ENCODE assay signal across 27 cellular contexts in genomic region chr17:61442878-61443474, GRCh38. TPM values are rescaled to one million over a fixed set of nuclear protein-coding genes. Genes with fewer than 3 reads are reported as not detected.
DNase-seq lines count a peak whose midpoint lies in the region; ATAC-seq, FAIRE-seq and TF ChIP-seq lines count a peak whose summit lies in the region.
"Had no signal": no experiment of that assay in that cellular context is flagged by ENCODE, and none has a peak within 500 bp of the region (broad histone marks: within the 10 kb centered on the region; RNA-seq: fewer than 3 reads in every experiment).

No MANE protein-coding gene starts in this region.

- H3K27ac ChIP-seq in HepG2 (ENCODE audit: extremely low read length, insufficient read depth, low read length) = no peak overlapping the region
- H3K27ac ChIP-seq in right lobe of liver = no peak overlapping the region
- no peak overlapping the region for H3K27ac ChIP-seq in esophagus muscularis mucosa (replicated peaks in 1 of 4)
- no peak overlapping the region for H3K27ac ChIP-seq in substantia nigra (ENCODE audit: low read depth, low read length, poor library complexity, severe bottlenecking)
- H3K27ac ChIP-seq: HL-60, SJSA1 had no signal

- H3K9me3 ChIP-seq in HepG2 (ENCODE audit: low read length) = no peaks in the 10 kb centered on the region; the same call in 1 of the 2 replicates
- H3K9me3 ChIP-seq in right lobe of liver = no peaks in the 10 kb centered on the region
- H3K9me3 ChIP-seq in esophagus muscularis mucosa = peaks cover 0 to 4% (median 0%) of the 10 kb centered on the region in 4 donors
- H3K9me3 ChIP-seq: SJSA1 had no signal

- ATAC-seq in HepG2 (peak; percentile 45), right lobe of liver (no peak), HG03342 (IDR thresholded peaks at IDR 0.05; ENCODE audit: unreplicated experiment) (no peak)
- ATAC-seq: CD8-positive, alpha-beta T cell; Right ventricle myocardium inferior had no signal

- peaks cover 4% of the 10 kb centered on the region for H3K9me3 Mint-ChIP-seq in osteocyte (ENCODE audit: unreplicated experiment)
- H3K9me3 Mint-ChIP-seq: HFFc6 had no signal

- no TSS peak for BruUV-seq in HepG2 (replicated peaks; lab: Mats Ljungman, UMichigan)

- in situ Hi-C loops in HepG2 (cut with HindIII; ENCODE audit: extremely low pct_ligation_motif_present, low pct_unique_long_range_greater_than_20kb) = no loop called here

- no peaks in the 10 kb centered on the region for H3K36me3 Mint-ChIP-seq in osteocyte (ENCODE audit: unreplicated experiment)
- H3K36me3 Mint-ChIP-seq: CD8-positive, alpha-beta T cell had no signal

- H3K4me2 ChIP-seq in HepG2 (ENCODE audit: low read depth, low read length) = peak overlapping the region; percentile 47

- peak overlapping the region; percentile 10 for H2AFZ ChIP-seq in HepG2 (ENCODE audit: low read length)

- no peaks in the 10 kb centered on the region for H3K4me1 Mint-ChIP-seq in osteocyte (ENCODE audit: unreplicated experiment)

- CTCF ChIA-PET in HepG2 (lab: Yijun Ruan, JAX; ENCODE audit: low intra/inter-chr PET ratio, low total read pairs) = no interaction called here

- H3K79me2 ChIP-seq in HepG2 (ENCODE audit: insufficient read depth, low read length) = no peaks in the 10 kb centered on the region

- FAIRE-seq in HepG2 (lab: Jason Lieb, UNC) = peak; percentile 70
- FAIRE-seq in urothelium cell line (lab: Jason Lieb, UNC) = peak; percentile 56
- FAIRE-seq: RCC 7860 had no signal

- POLR2A ChIA-PET in HepG2 (lab: Yijun Ruan, JAX) = interaction anchor here (1.4 kb wide), 1 partner anchor 16 kb away, joined by 5 read pairs; no protein-coding TSS in a partner anchor

- H3K4me1 ChIP-seq in HepG2 (ENCODE audit: insufficient read depth, low read length) = peaks cover 15% of the 10 kb centered on the region
- H3K4me1 ChIP-seq in right lobe of liver = no peaks in the 10 kb centered on the region
- H3K4me1 ChIP-seq in esophagus muscularis mucosa = no peaks in the 10 kb centered on the region

- no peaks in the 10 kb centered on the region for H3K27me3 ChIP-seq in HepG2 (ENCODE audit: control insufficient read depth in 1 of 2, insufficient read depth in 2 of 2, low read length in 2 of 2)
- H3K27me3 ChIP-seq in right lobe of liver = no peaks in the 10 kb centered on the region
- H3K27me3 ChIP-seq in esophagus muscularis mucosa = peaks cover 0 to 41% (median 0%) of the 10 kb centered on the region in 4 donors
- H3K27me3 ChIP-seq: SJSA1 had no signal

- intact Hi-C loops in HepG2 (cut with micrococcal nuclease; ENCODE audit: unreplicated experiment) = no loop called here
- intact Hi-C loops in right lobe of liver (cut with DNase I) = no loop called here
- intact Hi-C loops in esophagus muscularis mucosa (cut with DNase I) = no loop called here

- H3K4me3 ChIP-seq in HepG2 (replicated peaks in 1 of 3; ENCODE audit: insufficient read depth in 1 of 3, low read depth in 2 of 3, low read length in 3 of 3) (no peak overlapping the region), right lobe of liver (no peak overlapping the region), esophagus muscularis mucosa (no peak overlapping the region)
- H3K4me3 ChIP-seq: SJSA1 had no signal

- TF ChIP-seq CTCF in HepG2 (CRISPR knock-in tag; IDR thresholded peaks at IDR 0.05) (no peak), right lobe of liver (IDR thresholded peaks at IDR 0.05) (no peak), esophagus muscularis mucosa (IDR thresholded peaks at IDR 0.05) (no peak), osteocyte (IDR thresholded peaks at IDR 0.05) (no peak)

- H3K36me3 ChIP-seq in HepG2 (replicated peaks in 1 of 2; ENCODE audit: control insufficient read depth in 1 of 2, insufficient read depth in 2 of 2, low read length in 2 of 2) = no peaks in the 10 kb centered on the region
- H3K36me3 ChIP-seq in right lobe of liver = no peaks in the 10 kb centered on the region
- H3K36me3 ChIP-seq in esophagus muscularis mucosa = no peaks in the 10 kb centered on the region
- H3K36me3 ChIP-seq: SJSA1 had no signal

- TF ChIP-seq RAD21 in HepG2 (CRISPR knock-in tag; IDR thresholded peaks at IDR 0.05) = no peak

- H3K9ac ChIP-seq in HepG2 (ENCODE audit: insufficient read depth, low read depth, low read length) = no peak overlapping the region

- no peak overlapping the region for H3K27ac Mint-ChIP-seq in osteocyte (ENCODE audit: unreplicated experiment)
- H3K27ac Mint-ChIP-seq: CD8-positive, alpha-beta T cell; HFFc6 had no signal

- WGBS in HepG2 (ENCODE audit: low lambda C conversion rate) = 42% methylated on average over 10 of the region's 11 CpGs
- WGBS in right lobe of liver (ENCODE audit: insufficient coverage, low coverage, low lambda C conversion rate, missing lambda C conversion rate) = 61% methylated on average over 5 of the region's 11 CpGs
- 70% methylated on average over 9 of the region's 11 CpGs for WGBS in esophagus muscularis mucosa

- TF ChIP-seq POLR2A in HepG2 (IDR thresholded peaks at IDR 0.05; ENCODE audit: insufficient read depth in 1 of 2, low read depth in 2 of 2, low read length in 2 of 2) (no peak), right lobe of liver (IDR thresholded peaks at IDR 0.05) (no peak), esophagus muscularis mucosa (IDR thresholded peaks at IDR 0.05; ENCODE audit: low read depth) (no peak)

- H4K20me1 ChIP-seq in HepG2 (ENCODE audit: insufficient read depth, low read length) = no peaks in the 10 kb centered on the region

- DNase-seq in HepG2 (ENCODE audit: low spot score) (no peak), right lobe of liver (no peak), esophagus muscularis mucosa (ENCODE audit: extremely low spot score) (peak; percentile 77), osteocyte (ENCODE audit: extremely low spot score, unreplicated experiment) (peak; percentile 80), urothelium cell line (ENCODE audit: low spot score) (no peak), NCI-H524 (lab: John Stamatoyannopoulos, UW) (no peak), substantia nigra (lab: John Stamatoyannopoulos, UW) (no peak)
- DNase-seq: AML-193, C1 segment of cervical spinal cord, Calu3, DMS153, HFFc6, IMR-90, MV-4-11, NCI-H1105 treated with DMSO at 0.1 percent for 48 hours, NCI-H2081, NCI-H446, NCI-H526 treated with DMSO at 0.1 percent for 48 hours, OCI-M1 had no signal

- no peak for TF ChIP-seq EP300 in HepG2 (IDR thresholded peaks at IDR 0.05; ENCODE audit: low read depth in 2 of 2, low read length in 2 of 2)
- no peak for TF ChIP-seq EP300 in HepG2 (CRISPR knock-in tag; IDR thresholded peaks at IDR 0.05; ENCODE audit: borderline replicate concordance)
- no peak for TF ChIP-seq EP300 in esophagus muscularis mucosa (IDR thresholded peaks at IDR 0.05)

- H3K27me3 Mint-ChIP-seq in osteocyte (ENCODE audit: unreplicated experiment) = peaks cover 42% of the 10 kb centered on the region

- no peak overlapping the region for H3K4me3 Mint-ChIP-seq in osteocyte (ENCODE audit: unreplicated experiment)
- H3K4me3 Mint-ChIP-seq: CD8-positive, alpha-beta T cell; HFFc6 had no signal

RNA-seq across cellular contexts. Expression of gene TBX4, which starts 9.2 kb away (rescaled TPM):
- total RNA-seq in HepG2 (2016; rRNA removed; fragmentation: Illumina TruSeq; extraction: Trizol) = 0.86 and 1.1 TPM in 2 replicates
- 0.10 and 0.35 TPM in 2 replicates for total RNA-seq in HepG2 (2016; cell fraction: cytosol; rRNA removed; fragmentation: Illumina TruSeq; extraction: Trizol; ENCODE audit: low read depth)
- total RNA-seq in HepG2 (2016; cell fraction: insoluble cytoplasmic fraction; rRNA removed; fragmentation: Illumina TruSeq; extraction: Trizol) = 0.92 and 1.3 TPM in 2 replicates
- total RNA-seq in HepG2 (2016; cell fraction: membrane; rRNA removed; fragmentation: Illumina TruSeq; extraction: Trizol) = 1.1 and 1.5 TPM in 2 replicates
- total RNA-seq in HepG2 (2016; cell fraction: nucleus; rRNA removed; fragmentation: Illumina TruSeq; extraction: Trizol) = 1.1 and 1.3 TPM in 2 replicates
- 0.11 and 0.17 TPM in 2 replicates for polyA plus RNA-seq in HepG2 (2011; rRNA removed)
- polyA plus RNA-seq in HepG2 (2011; cell fraction: cytosol; rRNA removed) = 0.05 and 0.09 TPM in 2 replicates
- 0.29 and 0.48 TPM in 2 replicates for polyA plus RNA-seq in HepG2 (2011; cell fraction: nucleus; rRNA removed)
- 0.15 and 0.40 TPM in 2 replicates for polyA plus RNA-seq in HepG2 (2012)
- polyA plus RNA-seq in HepG2 (2016; cell fraction: cytosol; fragmentation: Illumina TruSeq; extraction: Trizol; ENCODE audit: low read depth) = 0.14 and 0.16 TPM in 2 replicates
- polyA plus RNA-seq in HepG2 (2016; cell fraction: insoluble cytoplasmic fraction; fragmentation: Illumina TruSeq; extraction: Trizol; ENCODE audit: low read depth) = 1.2 and 1.7 TPM in 2 replicates
- polyA plus RNA-seq in HepG2 (2016; cell fraction: membrane; fragmentation: Illumina TruSeq; extraction: Trizol; ENCODE audit: low read depth) = 0.49 and 0.62 TPM in 2 replicates
- 1.8 and 2.4 TPM in 2 replicates for polyA plus RNA-seq in HepG2 (2016; cell fraction: nucleus; fragmentation: Illumina TruSeq; extraction: Trizol; ENCODE audit: insufficient read depth, low read depth)
- polyA minus RNA-seq in HepG2 (2011; rRNA and poly(A)+ RNA removed; ENCODE audit: low replicate concordance) = not detected in 2 replicates
- polyA minus RNA-seq in HepG2 (2011; cell fraction: cytosol; rRNA and poly(A)+ RNA removed) = not detected in 2 replicates
- polyA minus RNA-seq in HepG2 (2011; cell fraction: nucleus; rRNA and poly(A)+ RNA removed) = not detected in 2 replicates
- not detected for total RNA-seq in right lobe of liver
- total RNA-seq in esophagus muscularis mucosa = not detected
- not detected in 2 replicates for total RNA-seq in osteocyte
- total RNA-seq: Calu3; CD8-positive, alpha-beta T cell; H7; HT1080; IMR-90; Right ventricle myocardium inferior had no signal

RNA-seq across cellular contexts. Expression of gene TBX2, which starts 43.3 kb away (rescaled TPM):
- 10.2 and 15.3 TPM in 2 replicates for total RNA-seq in HepG2 (2016; rRNA removed; fragmentation: Illumina TruSeq; extraction: Trizol)
- 3.7 TPM in 2 replicates for total RNA-seq in HepG2 (2016; cell fraction: cytosol; rRNA removed; fragmentation: Illumina TruSeq; extraction: Trizol; ENCODE audit: low read depth)
- 8.3 and 14.7 TPM in 2 replicates for total RNA-seq in HepG2 (2016; cell fraction: insoluble cytoplasmic fraction; rRNA removed; fragmentation: Illumina TruSeq; extraction: Trizol)
- 9.6 and 10.4 TPM in 2 replicates for total RNA-seq in HepG2 (2016; cell fraction: membrane; rRNA removed; fragmentation: Illumina TruSeq; extraction: Trizol)
- 10.9 and 12.4 TPM in 2 replicates for total RNA-seq in HepG2 (2016; cell fraction: nucleus; rRNA removed; fragmentation: Illumina TruSeq; extraction: Trizol)
- 2.8 and 3.0 TPM in 2 replicates for polyA plus RNA-seq in HepG2 (2011; rRNA removed)
- 1.9 and 3.7 TPM in 2 replicates for polyA plus RNA-seq in HepG2 (2011; cell fraction: cytosol; rRNA removed)
- polyA plus RNA-seq in HepG2 (2011; cell fraction: nucleus; rRNA removed) = 9.5 and 10.4 TPM in 2 replicates
- polyA plus RNA-seq in HepG2 (2012) = 1.0 and 1.6 TPM in 2 replicates
- polyA plus RNA-seq in HepG2 (2016; cell fraction: cytosol; fragmentation: Illumina TruSeq; extraction: Trizol; ENCODE audit: low read depth) = 2.8 and 3.6 TPM in 2 replicates
- 13.1 and 15.6 TPM in 2 replicates for polyA plus RNA-seq in HepG2 (2016; cell fraction: insoluble cytoplasmic fraction; fragmentation: Illumina TruSeq; extraction: Trizol; ENCODE audit: low read depth)
- 8.1 and 8.9 TPM in 2 replicates for polyA plus RNA-seq in HepG2 (2016; cell fraction: membrane; fragmentation: Illumina TruSeq; extraction: Trizol; ENCODE audit: low read depth)
- polyA plus RNA-seq in HepG2 (2016; cell fraction: nucleus; fragmentation: Illumina TruSeq; extraction: Trizol; ENCODE audit: insufficient read depth, low read depth) = 26.2 and 30.9 TPM in 2 replicates
- 3.0 and 6.9 TPM in 2 replicates for polyA minus RNA-seq in HepG2 (2011; rRNA and poly(A)+ RNA removed; ENCODE audit: low replicate concordance)
- 1.5 and 2.4 TPM in 2 replicates for polyA minus RNA-seq in HepG2 (2011; cell fraction: cytosol; rRNA and poly(A)+ RNA removed)
- polyA minus RNA-seq in HepG2 (2011; cell fraction: nucleus; rRNA and poly(A)+ RNA removed) = 4.9 and 5.3 TPM in 2 replicates
- 1 to 10 TPM; 1.9 to 4.4 (median 2.7) TPM for total RNA-seq in right lobe of liver
- total RNA-seq in esophagus muscularis mucosa = 10 to 100 TPM; 17.9 to 42.6 (median 31.3) TPM
- total RNA-seq in osteocyte = 24.6 and 25.9 TPM in 2 replicates
- total RNA-seq: CD8-positive, alpha-beta T cell; H7 had no signal

Comparison
In these comparisons a context has a peak if more than half of its experiments do, and no peak if none do; other contexts are left out.
1. DNase-seq: peak in esophagus muscularis mucosa (single experiment) and osteocyte (single experiment); none in HepG2 (single experiment), right lobe of liver (0 of 3), urothelium cell line (single experiment), NCI-H524 (0 of 2) and substantia nigra (0 of 49).